In the genomic region with DNA sequence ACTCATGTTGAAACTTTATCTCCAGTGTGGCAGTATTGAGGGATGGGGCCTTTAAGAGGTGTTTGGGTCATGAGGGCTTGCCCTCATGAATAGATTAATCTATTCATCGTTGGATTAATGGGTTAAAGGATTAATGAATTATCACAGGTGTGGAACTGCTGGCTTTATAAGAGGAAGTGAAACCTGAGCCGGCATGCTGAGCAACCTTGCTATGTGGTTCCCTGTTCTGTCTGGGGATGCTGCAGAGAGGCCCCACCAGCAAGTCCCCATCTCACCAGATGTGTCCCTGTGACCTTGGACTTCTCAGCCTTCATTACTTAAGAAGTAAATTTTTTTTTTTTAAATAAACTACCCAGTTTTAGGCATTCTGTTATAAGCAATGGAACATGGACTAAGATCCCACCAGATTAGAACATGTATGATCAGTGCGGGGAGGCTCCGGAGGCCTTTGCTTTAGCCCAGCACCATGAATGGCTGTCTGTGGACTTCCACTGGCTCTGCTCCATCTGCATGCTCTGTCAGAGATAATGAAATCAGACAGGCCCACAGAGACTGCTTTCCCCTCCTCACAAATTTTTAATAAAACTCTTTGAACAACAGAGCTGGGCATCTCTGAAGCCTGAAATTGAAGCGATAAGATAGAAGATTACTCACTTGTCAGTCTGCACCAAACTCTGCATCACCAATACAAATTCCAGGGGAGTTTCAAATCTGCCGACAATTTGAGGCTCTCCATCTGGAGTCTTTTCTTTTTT, we compare ENCODE assay signal across 10 cellular contexts.
DNase-seq lines count a peak whose midpoint lies in the region; ATAC-seq lines count a peak whose summit lies in the region.
"Had no signal": no experiment of that assay in that cellular context is flagged by ENCODE, and none has a peak within 500 bp of the region (broad histone marks: within the 10 kb centered on the region; RNA-seq: fewer than 3 reads in every experiment).

No MANE protein-coding gene starts in this region.

- H3K27me3 Mint-ChIP-seq in activated naive CD8-positive, alpha-beta T cell treated with anti-CD3 and anti-CD28 coated beads, Interleukin-2, amount 50 U/mL, for 24 hours: no peaks in the 10 kb centered on the region
- H3K27me3 Mint-ChIP-seq in activated T-cell treated with anti-CD3 and anti-CD28 coated beads, Interleukin-2, amount 50 U/mL, for 24 hours: no peaks in the 10 kb centered on the region

- peak; percentile 7 for DNase-seq in activated naive CD8-positive, alpha-beta T cell treated with anti-CD3 and anti-CD28 coated beads, Interleukin-2, amount 50 U/mL, for 24 hours
- DNase-seq in effector memory CD4-positive, alpha-beta T cell: no peak
- DNase-seq in H4 (ENCODE audit: low spot score): no peak
- no peak for DNase-seq in activated T-cell treated with anti-CD3 and anti-CD28 coated beads, Interleukin-2, amount 50 U/mL, for 24 hours
- no peak for DNase-seq in GF-D8 (lab: John Stamatoyannopoulos, UW)
- DNase-seq: activated T-cell treated with anti-CD3 and anti-CD28 coated beads for 4 hours, SJCRH30 had no signal

- H3K27ac ChIP-seq in effector memory CD4-positive, alpha-beta T cell (ENCODE audit: insufficient read depth, low read length, poor library complexity, severe bottlenecking): no peak overlapping the region
- H3K27ac ChIP-seq: SJCRH30 had no signal

- peak; percentile 97 for ATAC-seq in GM18517 (IDR thresholded peaks at IDR 0.05; ENCODE audit: unreplicated experiment)
- peak; percentile 99 for ATAC-seq in GM21423 (IDR thresholded peaks at IDR 0.05; ENCODE audit: unreplicated experiment)
- ATAC-seq in HG03175 (IDR thresholded peaks at IDR 0.05; ENCODE audit: unreplicated experiment): peak; percentile 100
- no peak for ATAC-seq in activated naive CD8-positive, alpha-beta T cell treated with anti-CD3 and anti-CD28 coated beads, Interleukin-2, amount 50 U/mL, for 24 hours

- no peak overlapping the region for H3K4me3 Mint-ChIP-seq in activated naive CD8-positive, alpha-beta T cell treated with anti-CD3 and anti-CD28 coated beads, Interleukin-2, amount 50 U/mL, for 24 hours
- no peak overlapping the region for H3K4me3 Mint-ChIP-seq in activated T-cell treated with anti-CD3 and anti-CD28 coated beads, Interleukin-2, amount 50 U/mL, for 24 hours

- H3K4me1 Mint-ChIP-seq in activated naive CD8-positive, alpha-beta T cell treated with anti-CD3 and anti-CD28 coated beads, Interleukin-2, amount 50 U/mL, for 24 hours: peaks cover 48% of the 10 kb centered on the region
- peaks cover 54% of the 10 kb centered on the region for H3K4me1 Mint-ChIP-seq in activated T-cell treated with anti-CD3 and anti-CD28 coated beads, Interleukin-2, amount 50 U/mL, for 24 hours (ENCODE audit: low read depth)

- H3K36me3 Mint-ChIP-seq in activated naive CD8-positive, alpha-beta T cell treated with anti-CD3 and anti-CD28 coated beads, Interleukin-2, amount 50 U/mL, for 24 hours (ENCODE audit: low read depth): peaks cover 5% of the 10 kb centered on the region
- no peaks in the 10 kb centered on the region for H3K36me3 Mint-ChIP-seq in activated T-cell treated with anti-CD3 and anti-CD28 coated beads, Interleukin-2, amount 50 U/mL, for 24 hours (ENCODE audit: low read depth)

- no peaks in the 10 kb centered on the region for H3K9me3 ChIP-seq in effector memory CD4-positive, alpha-beta T cell (ENCODE audit: control insufficient read depth, low read length)
- H3K9me3 ChIP-seq: SJCRH30 had no signal

- no peaks in the 10 kb centered on the region for H3K27me3 ChIP-seq in effector memory CD4-positive, alpha-beta T cell (replicated peaks; ENCODE audit: control insufficient read depth, insufficient read depth, low read length, poor library complexity, severe bottlenecking)
- H3K27me3 ChIP-seq: SJCRH30 had no signal

- no peak overlapping the region for H3K4me3 ChIP-seq in effector memory CD4-positive, alpha-beta T cell (ENCODE audit: insufficient read depth, low read depth, low read length, poor library complexity, severe bottlenecking)
- H3K4me3 ChIP-seq: SJCRH30 had no signal

- peaks cover 7% of the 10 kb centered on the region for H3K9me3 Mint-ChIP-seq in activated naive CD8-positive, alpha-beta T cell treated with anti-CD3 and anti-CD28 coated beads, Interleukin-2, amount 50 U/mL, for 24 hours
- peaks cover 7% of the 10 kb centered on the region for H3K9me3 Mint-ChIP-seq in activated T-cell treated with anti-CD3 and anti-CD28 coated beads, Interleukin-2, amount 50 U/mL, for 24 hours

- H3K4me1 ChIP-seq in effector memory CD4-positive, alpha-beta T cell (ENCODE audit: control insufficient read depth, insufficient read depth, low read length, poor library complexity, severe bottlenecking): no peaks in the 10 kb centered on the region
- H3K4me1 ChIP-seq: SJCRH30 had no signal

- no peak overlapping the region for H3K27ac Mint-ChIP-seq in activated naive CD8-positive, alpha-beta T cell treated with anti-CD3 and anti-CD28 coated beads, Interleukin-2, amount 50 U/mL, for 24 hours
- no peak overlapping the region for H3K27ac Mint-ChIP-seq in activated T-cell treated with anti-CD3 and anti-CD28 coated beads, Interleukin-2, amount 50 U/mL, for 24 hours

- no peaks in the 10 kb centered on the region for H3K36me3 ChIP-seq in effector memory CD4-positive, alpha-beta T cell (ENCODE audit: control insufficient read depth, insufficient read depth, low read length)
- H3K36me3 ChIP-seq: SJCRH30 had no signal
